ENCODE assay signal across 38 cellular contexts in the genomic region with DNA sequence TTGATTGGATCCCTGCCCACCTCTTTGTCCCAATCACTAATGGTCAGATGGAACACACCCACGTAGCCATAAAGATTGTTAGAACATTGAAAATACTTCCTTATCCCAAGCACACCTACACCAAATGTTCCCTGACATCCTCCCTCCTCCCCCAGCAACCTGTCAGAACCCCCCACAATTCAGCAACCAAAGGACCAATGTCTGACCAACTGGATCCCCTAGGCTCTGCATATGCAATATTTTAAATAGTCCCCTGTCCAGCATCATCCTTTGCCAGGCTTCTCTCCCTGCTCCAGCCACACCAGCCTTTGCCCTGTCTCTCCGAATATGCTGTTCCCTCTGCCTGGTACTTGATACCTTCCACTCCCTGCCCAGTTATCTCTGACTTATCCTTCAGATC. TPM values are rescaled to one million over a fixed set of nuclear protein-coding genes. Genes with fewer than 3 reads are reported as not detected.
"Had no signal": no experiment of that assay in that cellular context is flagged by ENCODE, and none has a peak within 500 bp of the region (broad histone marks: within the 10 kb centered on the region; RNA-seq: fewer than 3 reads in every experiment).

No MANE protein-coding gene starts in this region.

- H3K4me3 ChIP-seq: adrenal gland, ascending aorta, body of pancreas, breast epithelium, cardiac muscle cell had no signal

- H3K36me3 ChIP-seq: adrenal gland, ascending aorta, brain microvascular endothelial cell, breast epithelium, cardiac muscle cell had no signal

- H3K27me3 ChIP-seq: adrenal gland, ascending aorta, body of pancreas, brain microvascular endothelial cell, breast epithelium, cardiac muscle cell had no signal

- H3K27ac ChIP-seq: adrenal gland, ascending aorta, body of pancreas, brain microvascular endothelial cell, breast epithelium, cardiac muscle cell had no signal

- H3K9me3 ChIP-seq: adrenal gland, ascending aorta, body of pancreas, breast epithelium had no signal

- H3K4me1 ChIP-seq: adrenal gland, ascending aorta, body of pancreas, breast epithelium had no signal

- DNase-seq: activated effector memory CD4-positive, alpha-beta T cell treated with anti-CD3 and anti-CD28 coated beads, Interleukin-2, amount 50 U/mL, for 16 hours; activated effector memory CD4-positive, alpha-beta T cell treated with Interleukin-2 at 50 U/mL for 16 hours; activated gamma-delta T cell; activated gamma-delta T cell treated with Interleukin-2 at 50 U/mL for 16 hours; activated naive CD4-positive, alpha-beta T cell; activated naive CD4-positive, alpha-beta T cell treated with anti-CD3 and anti-CD28 coated beads for 36 hours; activated naive CD4-positive, alpha-beta T cell treated with anti-CD3 and anti-CD28 coated beads, Interleukin-2, amount 10 ng/mL, durations not matched to agents 7 days and 5 days; activated naive CD4-positive, alpha-beta T cell treated with anti-CD3 and anti-CD28 coated beads, Interleukin-2, amount 50 U/mL, for 16 hours; activated naive CD4-positive, alpha-beta T cell treated with Interleukin-2 at 50 U/mL for 16 hours; activated naive CD8-positive, alpha-beta T cell treated with anti-CD3 and anti-CD28 coated beads for 36 hours; activated naive CD8-positive, alpha-beta T cell treated with anti-CD3 and anti-CD28 coated beads, Interleukin-2, amount 10 ng/mL, durations not matched to agents 7 days and 5 days; activated naive CD8-positive, alpha-beta T cell treated with anti-CD3 and anti-CD28 coated beads, Interleukin-2, amount 50 U/mL, for 24 hours; activated T-cell treated with anti-CD3 and anti-CD28 coated beads, Interleukin-2, amount 50 U/mL, for 1 hour; activated T-cell treated with anti-CD3 and anti-CD28 coated beads, Interleukin-2, amount 50 U/mL, for 24 hours; activated T-cell treated with anti-CD3 and anti-CD28 coated beads, Interleukin-2, amount 50 U/mL, for 4 hours; activated T-cell treated with anti-CD3 and anti-CD28 coated beads, Interleukin-2, amount 50 U/mL, for 48 hours; activated T-cell treated with anti-CD3 and anti-CD28 coated beads, Interleukin-2, amount 50 U/mL, for 72 hours; adrenal gland; amniotic stem cell; amygdala; anterior cingulate cortex; aorta; body of pancreas; brain microvascular endothelial cell; caudate nucleus; central memory CD4-positive, alpha-beta T cell; cerebellar nuclear complex had no signal

RNA-seq across cellular contexts. Expression of a gene that starts 54.9 kb away (rescaled TPM):
- total RNA-seq: activated naive CD4-positive, alpha-beta T cell treated with anti-CD3 and anti-CD28 coated beads for 36 hours; activated naive CD4-positive, alpha-beta T cell treated with anti-CD3 and anti-CD28 coated beads, Interleukin-2, amount 50 U/mL, for 72 hours; activated naive CD8-positive, alpha-beta T cell treated with anti-CD3 and anti-CD28 coated beads for 36 hours; activated naive CD8-positive, alpha-beta T cell treated with anti-CD3 and anti-CD28 coated beads, Interleukin-2, amount 10 ng/mL, durations not matched to agents 7 days and 5 days; activated T-cell treated with anti-CD3 and anti-CD28 coated beads, Interleukin-2, amount 50 U/mL, for 4 hours; activated T-cell treated with anti-CD3 and anti-CD28 coated beads, Interleukin-2, amount 50 U/mL, for 72 hours; activated T-helper 1 cell treated with anti-CD3 and anti-CD28 coated beads, Interleukin-12 subunit alpha, Interleukin-12 subunit beta, Interleukin-2, Interleukin-4 antibody, amounts not matched to agents 30 ng/mL and 10 ng/mL and 1 ng/mL, durations not matched to agents 14 hours and 24 hours and 36 hours; activated T-helper 17 cell treated with anti-CD3 and anti-CD28 coated beads, Interleukin-2, amount 50 U/mL, for 72 hours; activated T-helper 2 cell treated with anti-CD3 and anti-CD28 coated beads, Interferon-gamma antibody, Interleukin-2, Interleukin-4, amounts not matched to agents 10 μg/mL and 5 μg/mL and 100 μg/mL, durations not matched to agents 14 hours and 24 hours and 36 hours; aorta; ascending aorta; astrocyte; body of pancreas; breast epithelium; bronchial epithelial cell; cardiac muscle cell; cardiac septum; chondrocyte had no signal
